Comparison of ENCODE assay signal across 10 cellular contexts in the genomic region with DNA sequence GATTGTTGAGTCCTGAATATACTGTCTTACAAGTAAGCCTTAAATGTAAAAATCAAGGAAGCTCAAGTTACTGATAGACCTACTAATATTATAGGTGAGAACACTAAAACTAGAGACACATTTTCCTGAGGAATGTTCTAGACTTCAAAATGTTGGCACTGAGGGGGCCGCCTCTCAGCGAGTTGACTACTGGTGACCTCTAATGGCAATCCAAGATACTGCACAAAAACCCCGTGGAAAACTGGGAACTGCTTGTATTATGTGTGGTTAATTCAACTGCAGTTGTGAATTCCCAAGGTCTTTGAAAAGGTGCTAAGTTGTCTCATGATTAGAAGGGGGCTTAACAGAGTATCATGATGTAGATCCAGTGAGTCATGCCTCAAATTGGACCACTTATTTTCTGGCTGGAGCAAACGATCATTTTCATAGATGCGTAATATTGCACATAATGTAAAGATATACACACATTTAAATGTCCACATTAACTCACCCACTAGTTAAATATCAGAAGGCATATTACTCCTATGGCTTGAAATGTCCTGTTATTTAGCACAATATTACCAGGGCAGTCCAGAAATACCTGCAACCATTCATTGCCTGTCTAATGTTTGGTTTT.
DNase-seq lines count a peak whose midpoint lies in the region; ATAC-seq and TF ChIP-seq lines count a peak whose summit lies in the region.
"Had no signal": no experiment of that assay in that cellular context is flagged by ENCODE, and none has a peak within 500 bp of the region (broad histone marks: within the 10 kb centered on the region; RNA-seq: fewer than 3 reads in every experiment).

No MANE protein-coding gene starts in this region.

- ATAC-seq in DND-41 (ENCODE audit: insufficient read depth, low read depth) (no peak), HG02642 (IDR thresholded peaks at IDR 0.05; ENCODE audit: poor library complexity, unreplicated experiment) (no peak)

- H3K27ac ChIP-seq in DND-41 (ENCODE audit: low read length): no peak overlapping the region
- H3K27ac ChIP-seq: thoracic aorta had no signal

- no peaks in the 10 kb centered on the region for H3K36me3 Mint-ChIP-seq in activated T-helper 1 cell treated with anti-CD3 and anti-CD28 coated beads, Interleukin-12 subunit alpha, Interleukin-12 subunit beta, Interleukin-2, Interleukin-4 antibody, amounts not matched to agents 30 ng/mL and 10 ng/mL and 1 ng/mL, durations not matched to agents 14 hours and 24 hours and 36 hours (ENCODE audit: low read depth)

- no peaks in the 10 kb centered on the region for H3K27me3 Mint-ChIP-seq in activated T-helper 1 cell treated with anti-CD3 and anti-CD28 coated beads, Interleukin-12 subunit alpha, Interleukin-12 subunit beta, Interleukin-2, Interleukin-4 antibody, amounts not matched to agents 30 ng/mL and 10 ng/mL and 1 ng/mL, durations not matched to agents 14 hours and 24 hours and 36 hours (ENCODE audit: insufficient read depth)

- H3K4me1 ChIP-seq in DND-41 (ENCODE audit: insufficient read depth, low read length): peaks cover 19% of the 10 kb centered on the region

- peaks cover under 1% of the 10 kb centered on the region for H3K9me3 Mint-ChIP-seq in activated T-helper 1 cell treated with anti-CD3 and anti-CD28 coated beads, Interleukin-12 subunit alpha, Interleukin-12 subunit beta, Interleukin-2, Interleukin-4 antibody, amounts not matched to agents 30 ng/mL and 10 ng/mL and 1 ng/mL, durations not matched to agents 14 hours and 24 hours and 36 hours

- H4K20me1 ChIP-seq in DND-41 (ENCODE audit: insufficient read depth, low read length): no peaks in the 10 kb centered on the region

- peak; percentile 77 for TF ChIP-seq CTCF in DND-41 (IDR thresholded peaks at IDR 0.05; ENCODE audit: borderline replicate concordance, extremely low read depth, low read length, poor library complexity, severe bottlenecking)

- H3K4me2 ChIP-seq in DND-41 (ENCODE audit: insufficient read depth, low read length): no peak overlapping the region

- H3K9ac ChIP-seq in DND-41 (ENCODE audit: low read depth, low read length): no peak overlapping the region

- no peaks in the 10 kb centered on the region for H3K9me3 ChIP-seq in DND-41 (ENCODE audit: insufficient read depth, low read length, severe bottlenecking)
- H3K9me3 ChIP-seq: thoracic aorta had no signal

- intact Hi-C loops in activated T-helper 1 cell treated with anti-CD3 and anti-CD28 coated beads, Interleukin-12 subunit alpha, Interleukin-12 subunit beta, Interleukin-2, Interleukin-4 antibody, amounts not matched to agents 30 ng/mL and 10 ng/mL and 1 ng/mL, durations not matched to agents 14 hours and 24 hours and 36 hours (cut with micrococcal nuclease): no loop called here

- H3K4me1 Mint-ChIP-seq in activated T-helper 1 cell treated with anti-CD3 and anti-CD28 coated beads, Interleukin-12 subunit alpha, Interleukin-12 subunit beta, Interleukin-2, Interleukin-4 antibody, amounts not matched to agents 30 ng/mL and 10 ng/mL and 1 ng/mL, durations not matched to agents 14 hours and 24 hours and 36 hours (ENCODE audit: low read depth): no peaks in the 10 kb centered on the region

- no peak overlapping the region for H2AFZ ChIP-seq in DND-41 (ENCODE audit: low read depth, low read length)

- no peak overlapping the region for H3K27ac Mint-ChIP-seq in activated T-helper 1 cell treated with anti-CD3 and anti-CD28 coated beads, Interleukin-12 subunit alpha, Interleukin-12 subunit beta, Interleukin-2, Interleukin-4 antibody, amounts not matched to agents 30 ng/mL and 10 ng/mL and 1 ng/mL, durations not matched to agents 14 hours and 24 hours and 36 hours

- H3K4me3 Mint-ChIP-seq in activated T-helper 1 cell treated with anti-CD3 and anti-CD28 coated beads, Interleukin-12 subunit alpha, Interleukin-12 subunit beta, Interleukin-2, Interleukin-4 antibody, amounts not matched to agents 30 ng/mL and 10 ng/mL and 1 ng/mL, durations not matched to agents 14 hours and 24 hours and 36 hours: no peak overlapping the region

- no peaks in the 10 kb centered on the region for H3K79me2 ChIP-seq in DND-41 (ENCODE audit: insufficient read depth, low read length)

- DNase-seq in DND-41 (no peak), HuH-7.5 (ENCODE audit: low spot score) (peak; percentile 22), astrocyte of the hippocampus (ENCODE audit: low read depth, low spot score) (peak; percentile 17), lung microvascular endothelial cell (ENCODE audit: low read depth in 2 of 2) (peak; percentile 16 to 35), UCSD-AML1 (lab: John Stamatoyannopoulos, UW; ENCODE audit: unreplicated experiment) (no peak), COLO668 (lab: John Stamatoyannopoulos, UW; ENCODE audit: unreplicated experiment) (no peak)
- DNase-seq in activated T-helper 1 cell treated with anti-CD3 and anti-CD28 coated beads, Interleukin-12 subunit alpha, Interleukin-12 subunit beta, Interleukin-2, Interleukin-4 antibody, amounts not matched to agents 30 ng/mL and 10 ng/mL and 1 ng/mL, durations not matched to agents 14 hours and 24 hours and 36 hours (ENCODE audit: low spot score): no peak
- DNase-seq: activated CD4-positive, alpha-beta T cell treated with anti-CD3 and anti-CD28 coated beads for 1 hour had no signal

- H3K27me3 ChIP-seq in DND-41 (ENCODE audit: insufficient read depth, low read length, poor library complexity): no peaks in the 10 kb centered on the region

- no peaks in the 10 kb centered on the region for H3K36me3 ChIP-seq in DND-41 (ENCODE audit: insufficient read depth, low read length)
- H3K36me3 ChIP-seq: thoracic aorta had no signal

- H3K4me3 ChIP-seq in DND-41 (ENCODE audit: low read depth in 1 of 2, low read length in 2 of 2): no peak overlapping the region
- H3K4me3 ChIP-seq: thoracic aorta had no signal

Comparison
In these comparisons a context has a peak if more than half of its experiments do, and no peak if none do; other contexts are left out.
1. DNase-seq: peak in HuH-7.5 (single experiment), astrocyte of the hippocampus (single experiment) and lung microvascular endothelial cell (2 of 2); none in DND-41 (single experiment), UCSD-AML1 (single experiment), COLO668 (single experiment) and activated T-helper 1 cell treated with anti-CD3 and anti-CD28 coated beads, Interleukin-12 subunit alpha, Interleukin-12 subunit beta, Interleukin-2, Interleukin-4 antibody, amounts not matched to agents 30 ng/mL and 10 ng/mL and 1 ng/mL, durations not matched to agents 14 hours and 24 hours and 36 hours (single experiment).